In the genomic region with DNA sequence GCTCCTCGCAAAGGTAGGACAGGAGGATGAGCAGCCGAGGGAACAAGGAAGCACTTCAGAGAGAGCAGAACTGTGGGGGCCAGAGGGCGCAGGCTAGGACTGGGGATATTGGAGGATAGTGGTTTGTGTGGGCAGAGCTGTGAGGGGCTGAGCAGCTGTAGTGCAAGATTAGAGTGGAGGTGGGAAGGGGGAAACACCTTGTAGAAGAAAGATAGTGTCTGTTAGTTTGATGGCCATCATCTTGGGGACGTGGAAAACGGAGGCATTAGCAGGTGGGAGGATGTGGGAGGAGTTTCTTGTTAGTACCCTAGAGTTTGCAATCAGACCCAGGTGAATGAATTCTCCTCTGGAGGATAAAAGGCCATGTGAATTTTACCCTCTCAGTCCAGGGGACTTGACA, we compare ENCODE assay signal across 16 cellular contexts. TPM values are rescaled to one million over a fixed set of nuclear protein-coding genes. Genes with fewer than 3 reads are reported as not detected.
DNase-seq lines count a peak whose midpoint lies in the region; ATAC-seq and TF ChIP-seq lines count a peak whose summit lies in the region.
"Had no signal": no experiment of that assay in that cellular context is flagged by ENCODE, and none has a peak within 500 bp of the region (broad histone marks: within the 10 kb centered on the region; RNA-seq: fewer than 3 reads in every experiment).

No MANE protein-coding gene starts in this region.

- H3K4me3 ChIP-seq in MG63: no peak overlapping the region
- H3K4me3 ChIP-seq: GM23248 had no signal

- H3K9me3 ChIP-seq in CD4-positive, alpha-beta T cell (ENCODE audit: control insufficient read depth, low read length): no peaks in the 10 kb centered on the region
- H3K9me3 ChIP-seq in MG63: no peaks in the 10 kb centered on the region
- H3K9me3 ChIP-seq: BE2C had no signal

- H3K36me3 Mint-ChIP-seq in CD4-positive, alpha-beta T cell (ENCODE audit: low read depth): peaks cover 72% of the 10 kb centered on the region
- peaks cover 50% of the 10 kb centered on the region for H3K36me3 Mint-ChIP-seq in activated CD8-positive, alpha-beta memory T cell treated with anti-CD3 and anti-CD28 coated beads, Interleukin-2, amount 10 ng/mL, durations not matched to agents 7 days and 5 days

- peak overlapping the region; percentile 79 for H3K4me3 Mint-ChIP-seq in CD4-positive, alpha-beta T cell
- H3K4me3 Mint-ChIP-seq in activated CD8-positive, alpha-beta memory T cell treated with anti-CD3 and anti-CD28 coated beads, Interleukin-2, amount 10 ng/mL, durations not matched to agents 7 days and 5 days: peak overlapping the region; percentile 3

- intact Hi-C loops in CD4-positive, alpha-beta T cell (cut with DNase I, micrococcal nuclease): loop anchor here in 1 of 2 experiments (5.0 kb wide), 1 partner anchor 578 kb away; the partner anchor contains the start of gene ZYX
- intact Hi-C loops in left cardiac atrium (cut with DNase I): no loop called here

- H3K9me3 Mint-ChIP-seq in CD4-positive, alpha-beta T cell: no peaks in the 10 kb centered on the region
- no peaks in the 10 kb centered on the region for H3K9me3 Mint-ChIP-seq in activated CD8-positive, alpha-beta memory T cell treated with anti-CD3 and anti-CD28 coated beads, Interleukin-2, amount 10 ng/mL, durations not matched to agents 7 days and 5 days (ENCODE audit: low read depth)

- POLR2A ChIA-PET in CD4-positive, alpha-beta T cell (lab: Charles Lee): interaction anchor here (0.7 to 30.9 kb wide), 7 partner anchors 8 to 505 kb away, joined by 3 to 5733 read pairs (median 3); partner anchors contain the start of gene EPHB6

- no peaks in the 10 kb centered on the region for H3K27me3 Mint-ChIP-seq in CD4-positive, alpha-beta T cell
- H3K27me3 Mint-ChIP-seq in activated CD8-positive, alpha-beta memory T cell treated with anti-CD3 and anti-CD28 coated beads, Interleukin-2, amount 10 ng/mL, durations not matched to agents 7 days and 5 days: no peaks in the 10 kb centered on the region

- no peak for ATAC-seq in CD4-positive, alpha-beta T cell (ENCODE audit: poor library complexity)
- ATAC-seq in HG02870 (IDR thresholded peaks at IDR 0.05; ENCODE audit: unreplicated experiment) (peak; percentile 10), GM18498 (IDR thresholded peaks at IDR 0.05; ENCODE audit: unreplicated experiment) (no peak), left cardiac atrium (no peak)
- no peak for ATAC-seq in activated CD8-positive, alpha-beta memory T cell treated with anti-CD3 and anti-CD28 coated beads, Interleukin-2, amount 10 ng/mL, durations not matched to agents 7 days and 5 days
- ATAC-seq: Right ventricle myocardium inferior had no signal

- peak in 2 of 10 experiments; percentile 36 to 53 for DNase-seq in CD4-positive, alpha-beta T cell
- DNase-seq in activated CD8-positive, alpha-beta memory T cell treated with anti-CD3 and anti-CD28 coated beads, Interleukin-2, amount 10 ng/mL, durations not matched to agents 7 days and 5 days: peak; percentile 67
- DNase-seq in islet precursor cell: peak; percentile 36
- DNase-seq in MG63: no peak
- no peak for DNase-seq in SKM-1 treated with dmso at 0.1 percent for 144 hours (lab: John Stamatoyannopoulos, UW; ENCODE audit: unreplicated experiment)
- DNase-seq in left cardiac atrium: no peak
- DNase-seq: BE2C; cortex of kidney; GM23248; NCI-H1092 treated with DMSO at 0.1 percent for 48 hours; NCI-H446 treated with DMSO at 0.1 percent for 48 hours; stimulated activated CD4-positive, alpha-beta T cell treated with anti-CD3 and anti-CD28 coated beads, Interleukin-1b, Interleukin-23, amount 100 ng/mL, for 48 hours had no signal

- peak overlapping the region; percentile 98 for H3K27ac Mint-ChIP-seq in CD4-positive, alpha-beta T cell
- peak overlapping the region; percentile 92 for H3K27ac Mint-ChIP-seq in activated CD8-positive, alpha-beta memory T cell treated with anti-CD3 and anti-CD28 coated beads, Interleukin-2, amount 10 ng/mL, durations not matched to agents 7 days and 5 days

- TF ChIP-seq CTCF in CD4-positive, alpha-beta T cell (IDR thresholded peaks at IDR 0.05): no peak

- no peaks in the 10 kb centered on the region for H3K27me3 ChIP-seq in CD4-positive, alpha-beta T cell (ENCODE audit: control insufficient read depth, insufficient read depth, low read length)
- H3K27me3 ChIP-seq in MG63: no peaks in the 10 kb centered on the region

- CTCF ChIA-PET in CD4-positive, alpha-beta T cell (lab: Charles Lee): no interaction called here
- CTCF ChIA-PET in activated CD8-positive, alpha-beta memory T cell treated with anti-CD3 and anti-CD28 coated beads, Interleukin-2, amount 10 ng/mL, durations not matched to agents 7 days and 5 days (lab: Charles Lee): no interaction called here

- H3K4me1 Mint-ChIP-seq in CD4-positive, alpha-beta T cell (ENCODE audit: low read depth): peaks cover 98% of the 10 kb centered on the region
- peaks cover 97% of the 10 kb centered on the region for H3K4me1 Mint-ChIP-seq in activated CD8-positive, alpha-beta memory T cell treated with anti-CD3 and anti-CD28 coated beads, Interleukin-2, amount 10 ng/mL, durations not matched to agents 7 days and 5 days

- H3K27ac ChIP-seq in CD4-positive, alpha-beta T cell (ENCODE audit: low read depth, low read length): peak overlapping the region; percentile 99
- H3K27ac ChIP-seq: GM23248 had no signal

- no peaks in the 10 kb centered on the region for H3K36me3 ChIP-seq in MG63
- H3K36me3 ChIP-seq: BE2C had no signal

RNA-seq across cellular contexts. Expression of gene PRSS2, which starts 33.9 kb away (rescaled TPM):
- not detected for total RNA-seq in CD4-positive, alpha-beta T cell
- not detected for total RNA-seq in activated CD8-positive, alpha-beta memory T cell treated with anti-CD3 and anti-CD28 coated beads, Interleukin-2, amount 10 ng/mL, durations not matched to agents 7 days and 5 days
- not detected in 2 replicates for total RNA-seq in MG63 (2014; rRNA removed; shearing (Covaris generic); ENCODE audit: low replicate concordance)
- not detected for total RNA-seq in left cardiac atrium
- total RNA-seq: fibroblast of lung, GM23248, Right ventricle myocardium inferior had no signal

RNA-seq across cellular contexts. Expression of gene EPHB6, which starts 50.2 kb away (rescaled TPM):
- 10 to 100 TPM; 50.7 to 55.8 TPM for total RNA-seq in CD4-positive, alpha-beta T cell
- total RNA-seq in activated CD8-positive, alpha-beta memory T cell treated with anti-CD3 and anti-CD28 coated beads, Interleukin-2, amount 10 ng/mL, durations not matched to agents 7 days and 5 days: 1 to 10 TPM; 5.1 to 7.5 TPM
- 0.96 and 3.6 TPM in 2 replicates for total RNA-seq in MG63 (2014; rRNA removed; shearing (Covaris generic); ENCODE audit: low replicate concordance)
- 10 to 100 TPM in 1 of 2 donors, 1 to 10 TPM in 1; 9.3 to 11.1 TPM for total RNA-seq in left cardiac atrium

RNA-seq across cellular contexts. Expression of gene PRSS1, which starts 55.4 kb away (rescaled TPM):
- total RNA-seq in CD4-positive, alpha-beta T cell: not detected
- total RNA-seq in activated CD8-positive, alpha-beta memory T cell treated with anti-CD3 and anti-CD28 coated beads, Interleukin-2, amount 10 ng/mL, durations not matched to agents 7 days and 5 days: not detected
- not detected in 2 replicates for total RNA-seq in MG63 (2014; rRNA removed; shearing (Covaris generic); ENCODE audit: low replicate concordance)
- total RNA-seq in left cardiac atrium: not detected
- total RNA-seq: fibroblast of lung, GM23248, Right ventricle myocardium inferior had no signal

Comparison
In these comparisons a context has a peak if more than half of its experiments do, and no peak if none do; other contexts are left out.
1. DNase-seq: peak in activated CD8-positive, alpha-beta memory T cell treated with anti-CD3 and anti-CD28 coated beads, Interleukin-2, amount 10 ng/mL, durations not matched to agents 7 days and 5 days (single experiment) and islet precursor cell (single experiment); none in MG63 (single experiment), SKM-1 treated with dmso at 0.1 percent for 144 hours (single experiment) and left cardiac atrium (single experiment).
2. RNA of gene EPHB6, which starts 50.2 kb away (total RNA-seq): 50.7 to 55.8 TPM in CD4-positive, alpha-beta T cell; 9.3 to 11.1 TPM in left cardiac atrium, 5.1 to 7.5 TPM in activated CD8-positive, alpha-beta memory T cell treated with anti-CD3 and anti-CD28 coated beads, Interleukin-2, amount 10 ng/mL, durations not matched to agents 7 days and 5 days and 0.96 to 3.6 TPM in MG63; every median in the first group is over 4 times any median in the second.